Comparison of ENCODE assay signal across 32 cellular contexts in genomic region chr13:18232298-18232993, GRCh38.
"Had no signal": no experiment of that assay in that cellular context is flagged by ENCODE, and none has a peak within 500 bp of the region (broad histone marks: within the 10 kb centered on the region; RNA-seq: fewer than 3 reads in every experiment).

No MANE protein-coding gene starts in this region.

- ATAC-seq: activated CD8-positive, alpha-beta memory T cell treated with anti-CD3 and anti-CD28 coated beads, Interleukin-2, amount 10 ng/mL, durations not matched to agents 7 days and 5 days; activated CD8-positive, alpha-beta T cell treated with anti-CD3 and anti-CD28 coated beads, Interleukin-2, amount 10 ng/mL, durations not matched to agents 7 days and 5 days; activated naive CD4-positive, alpha-beta T cell treated with anti-CD3 and anti-CD28 coated beads, Interleukin-2, amount 50 U/mL, for 72 hours; activated T-cell treated with anti-CD3 and anti-CD28 coated beads, Interleukin-2, amount 50 U/mL, for 4 hours; activated T-cell treated with anti-CD3 and anti-CD28 coated beads, Interleukin-2, amount 50 U/mL, for 72 hours; activated T-helper 17 cell treated with anti-CD3 and anti-CD28 coated beads, Interleukin-2, amount 50 U/mL, for 72 hours had no signal

- H3K4me3 ChIP-seq: adrenal gland, ascending aorta, cardiac muscle cell had no signal

- H3K9me3 ChIP-seq: adrenal gland, ascending aorta had no signal

- H3K27ac ChIP-seq: adrenal gland, ascending aorta, cardiac muscle cell, VCaP had no signal

- H3K4me1 ChIP-seq: adrenal gland, ascending aorta had no signal

- DNase-seq: activated B cell treated with CpG ODN at 0.5 μM for 24 hours; activated CD4-positive, alpha-beta memory T cell treated with anti-CD3 and anti-CD28 coated beads, Interleukin-2, amount 10 ng/mL, durations not matched to agents 7 days and 5 days; activated CD4-positive, alpha-beta T cell treated with anti-CD3 and anti-CD28 coated beads for 48 hours; activated CD4-positive, alpha-beta T cell treated with anti-CD3 and anti-CD28 coated beads, Interleukin-2, amount 10 ng/mL, durations not matched to agents 7 days and 5 days; activated CD4-positive, alpha-beta T cell treated with anti-CD3 and anti-CD28 coated beads, Interleukin-2, amount 50 U/mL, for 48 hours; activated CD4-positive, CD25-positive, alpha-beta regulatory T cell treated with anti-CD3 and anti-CD28 coated beads, Interleukin-2, amount 50 U/mL, for 72 hours; activated CD8-positive, alpha-beta memory T cell treated with anti-CD3 and anti-CD28 coated beads for 24 hours; activated CD8-positive, alpha-beta memory T cell treated with anti-CD3 and anti-CD28 coated beads, Interleukin-2, amount 10 ng/mL, durations not matched to agents 7 days and 5 days; activated CD8-positive, alpha-beta T cell treated with anti-CD3 and anti-CD28 coated beads, Interleukin-2, amount 10 ng/mL, durations not matched to agents 7 days and 5 days; activated effector memory CD4-positive, alpha-beta T cell treated with anti-CD3 and anti-CD28 coated beads, Interleukin-2, amount 50 U/mL, for 16 hours; activated gamma-delta T cell treated with Interleukin-2 at 50 U/mL for 16 hours; activated naive CD4-positive, alpha-beta T cell; activated naive CD4-positive, alpha-beta T cell treated with anti-CD3 and anti-CD28 coated beads for 36 hours; activated naive CD4-positive, alpha-beta T cell treated with anti-CD3 and anti-CD28 coated beads, Interleukin-2, amount 50 U/mL, for 16 hours; activated naive CD8-positive, alpha-beta T cell treated with anti-CD3 and anti-CD28 coated beads for 36 hours; activated T-cell treated with anti-CD3 and anti-CD28 coated beads for 4 hours; activated T-cell treated with anti-CD3 and anti-CD28 coated beads, Interleukin-2, amount 50 U/mL, for 1 hour; activated T-cell treated with anti-CD3 and anti-CD28 coated beads, Interleukin-2, amount 50 U/mL, for 4 hours; activated T-cell treated with anti-CD3 and anti-CD28 coated beads, Interleukin-2, amount 50 U/mL, for 72 hours; adrenal gland; amniotic stem cell; caudate nucleus; cerebellar nuclear complex; SW 1271; T-helper 1 cell; T-helper 2 cell; T-helper 9 cell had no signal

- H3K27me3 ChIP-seq: adrenal gland, ascending aorta, cardiac muscle cell had no signal

- H3K36me3 ChIP-seq: adrenal gland, ascending aorta, cardiac muscle cell had no signal
